24 cellular contexts compared by ENCODE assay signal in genomic region chr13:103222683-103223082, GRCh38.
"Had no signal": no experiment of that assay in that cellular context is flagged by ENCODE, and none has a peak within 500 bp of the region (broad histone marks: within the 10 kb centered on the region; RNA-seq: fewer than 3 reads in every experiment).

No MANE protein-coding gene starts in this region.

- H3K4me3 ChIP-seq: esophagus muscularis mucosa, gastrocnemius medialis, lung, mucosa of descending colon, pancreas, smooth muscle cell, suprapubic skin, transverse colon, upper lobe of right lung, uterus had no signal

- H3K36me3 ChIP-seq: esophagus muscularis mucosa, gastrocnemius medialis, neutrophil, pancreas, suprapubic skin, transverse colon, upper lobe of right lung, uterus had no signal

- FAIRE-seq: endometrium, kidney, pancreas had no signal

- DNase-seq: cortex of kidney; effector memory CD8-positive, alpha-beta T cell; gastrocnemius medialis; head of caudate nucleus; kidney; mesenchymal stem cell; mucosa of descending colon; naive B cell; pancreas; stimulated activated CD4-positive, alpha-beta T cell treated with anti-CD3 and anti-CD28 coated beads, Interleukin-12 subunit alpha, Interleukin-12 subunit beta, amount 100 ng/mL, for 4 hours; stimulated activated CD4-positive, alpha-beta T cell treated with anti-CD3 and anti-CD28 coated beads, Interleukin-1b, Interleukin-23, amount 100 ng/mL, for 48 hours; stimulated activated CD4-positive, alpha-beta T cell treated with anti-CD3 and anti-CD28 coated beads, Interleukin-4, amount 100 ng/mL, for 1 hour; stimulated activated CD8-positive, alpha-beta memory T cell treated with anti-CD3 and anti-CD28 coated beads, Interleukin-4, amount 100 ng/mL, for 48 hours; stimulated activated naive CD4-positive, alpha-beta T cell; stimulated activated naive CD8-positive, alpha-beta T cell treated with anti-CD3 and anti-CD28 coated beads, Interleukin-15, amount 100 ng/mL, for 72 hours; transverse colon; upper lobe of right lung; uterus had no signal

- H3K27me3 ChIP-seq: esophagus muscularis mucosa, gastrocnemius medialis, neutrophil, pancreas, suprapubic skin, transverse colon, upper lobe of right lung, uterus had no signal
